ENCODE assay signal across 9 cellular contexts in the genomic region with DNA sequence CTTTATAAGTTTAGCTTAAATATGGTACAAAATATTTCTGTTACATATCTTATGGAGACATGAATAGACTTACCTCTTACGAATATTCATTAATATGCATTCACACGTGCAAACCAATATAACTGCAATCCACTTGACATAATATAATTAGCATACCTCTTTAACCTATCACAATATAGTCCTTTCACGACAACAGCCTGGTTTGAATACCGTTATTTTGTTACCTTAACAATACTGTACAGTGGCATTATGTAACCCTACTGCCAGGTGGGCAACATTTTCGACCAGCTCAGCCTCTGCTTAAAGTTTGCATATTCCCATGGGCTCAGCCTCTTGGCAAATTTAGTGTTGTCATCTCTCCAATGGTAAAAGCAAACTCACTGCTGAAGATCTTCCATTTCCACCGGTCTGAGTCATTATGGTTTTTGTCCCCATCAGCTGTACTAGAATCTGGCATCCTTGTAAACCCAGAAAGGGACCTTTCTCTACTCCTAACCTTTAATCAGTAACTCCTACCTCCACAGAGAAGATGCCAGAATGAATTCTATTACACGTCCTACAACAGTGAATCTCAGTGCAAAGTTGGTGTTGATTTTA. TPM values are rescaled to one million over a fixed set of nuclear protein-coding genes. Genes with fewer than 3 reads are reported as not detected.
A peak's percentile ranks its signal among the peaks of the same experiment; 100 is the strongest.
DNase-seq lines count a peak whose midpoint lies in the region; ATAC-seq and TF ChIP-seq lines count a peak whose summit lies in the region.
"Had no signal": no experiment of that assay in that cellular context is flagged by ENCODE, and none has a peak within 500 bp of the region (broad histone marks: within the 10 kb centered on the region; RNA-seq: fewer than 3 reads in every experiment).

No MANE protein-coding gene starts in this region.

- no peaks in the 10 kb centered on the region for H3K9me2 ChIP-seq in PC-9 (ENCODE audit: insufficient read depth)

- no peak for TF ChIP-seq CTCF in PC-9 (conservative IDR thresholded peaks at IDR 0.05)

- peaks cover 13% of the 10 kb centered on the region; the same call in 1 of the 2 replicates for H3K36me3 ChIP-seq in PC-9 (ENCODE audit: low read depth)
- no peaks in the 10 kb centered on the region for H3K36me3 ChIP-seq in endocrine pancreas (ENCODE audit: control insufficient read depth, insufficient read depth, low read length)
- H3K36me3 ChIP-seq: uterus had no signal

- CTCF ChIA-PET in activated CD8-positive, alpha-beta memory T cell treated with anti-CD3 and anti-CD28 coated beads, Interleukin-2, amount 10 ng/mL, durations not matched to agents 7 days and 5 days (lab: Charles Lee), result interaction anchor here (0.7 to 7.8 kb wide), 18 partner anchors 9 to 240 kb away, joined by 3 to 150 read pairs (median 7); a partner anchor contains a TSS
- CTCF ChIA-PET in PC-9 (lab: Charles Lee), result interaction anchor here (0.6 to 1.0 kb wide), 4 partner anchors 8 to 438 kb away, joined by 3 to 4 read pairs (median 3); no protein-coding TSS in a partner anchor

- H3F3A ChIP-seq in PC-9 (ENCODE audit: insufficient read depth, low read depth), result peaks cover 29% of the 10 kb centered on the region; the same call in 1 of the 2 replicates

- peak overlapping the region; percentile 68 for H3K27ac Mint-ChIP-seq in activated CD8-positive, alpha-beta memory T cell treated with anti-CD3 and anti-CD28 coated beads, Interleukin-2, amount 10 ng/mL, durations not matched to agents 7 days and 5 days
- peak overlapping the region; percentile 69 for H3K27ac Mint-ChIP-seq in stimulated activated effector memory CD8-positive, alpha-beta T cell treated with anti-CD3 and anti-CD28 coated beads, Interleukin-12 subunit alpha, Interleukin-12 subunit beta, amount 100 ng/mL, for 72 hours

- no TSS peak for BruUV-seq in PC-9 (replicated peaks; lab: Mats Ljungman, UMichigan)

- POLR2A ChIA-PET in PC-9 (lab: Charles Lee; ENCODE audit: unreplicated experiment), result no interaction called here

- intact Hi-C loops in PC-9 (cut with micrococcal nuclease; ENCODE audit: unreplicated experiment), result loop anchor here (1.0 to 2.0 kb wide), 4 partner anchors 74 to 241 kb away; no protein-coding TSS in a partner anchor

- H3K9me3 Mint-ChIP-seq in activated CD8-positive, alpha-beta memory T cell treated with anti-CD3 and anti-CD28 coated beads, Interleukin-2, amount 10 ng/mL, durations not matched to agents 7 days and 5 days (ENCODE audit: low read depth), result no peaks in the 10 kb centered on the region
- H3K9me3 Mint-ChIP-seq in stimulated activated effector memory CD8-positive, alpha-beta T cell treated with anti-CD3 and anti-CD28 coated beads, Interleukin-12 subunit alpha, Interleukin-12 subunit beta, amount 100 ng/mL, for 72 hours, result no peaks in the 10 kb centered on the region

- peak overlapping the region; percentile 14; the same call in 1 of the 2 replicates for H3K27ac ChIP-seq in PC-9

- H3K4me1 ChIP-seq in PC-9 (replicated peaks; ENCODE audit: insufficient read depth), result peaks cover 8% of the 10 kb centered on the region
- H3K4me1 ChIP-seq in endocrine pancreas (ENCODE audit: control insufficient read depth, insufficient read depth, low read length), result peaks cover 8% of the 10 kb centered on the region
- H3K4me1 ChIP-seq: uterus had no signal

- ATAC-seq in activated CD8-positive, alpha-beta memory T cell treated with anti-CD3 and anti-CD28 coated beads, Interleukin-2, amount 10 ng/mL, durations not matched to agents 7 days and 5 days, result no peak
- no peak for ATAC-seq in stimulated activated effector memory CD8-positive, alpha-beta T cell treated with anti-CD3 and anti-CD28 coated beads, Interleukin-12 subunit alpha, Interleukin-12 subunit beta, amount 100 ng/mL, for 72 hours
- no peak for ATAC-seq in GM21367 (IDR thresholded peaks at IDR 0.05; ENCODE audit: unreplicated experiment)

- DNase-seq in activated CD8-positive, alpha-beta memory T cell treated with anti-CD3 and anti-CD28 coated beads, Interleukin-2, amount 10 ng/mL, durations not matched to agents 7 days and 5 days, result no peak
- DNase-seq in activated CD8-positive, alpha-beta memory T cell treated with anti-CD3 and anti-CD28 coated beads for 24 hours, result no peak
- no peak for DNase-seq in PC-9
- DNase-seq in stimulated activated effector memory CD8-positive, alpha-beta T cell treated with anti-CD3 and anti-CD28 coated beads, Interleukin-12 subunit alpha, Interleukin-12 subunit beta, amount 100 ng/mL, for 72 hours (ENCODE audit: low spot score in 2 of 2), result no peak
- DNase-seq in DMS 273 (lab: John Stamatoyannopoulos, UW; ENCODE audit: unreplicated experiment), result no peak
- DNase-seq in AG08396 (ENCODE audit: low spot score), result no peak

- no peak overlapping the region for H2AFZ ChIP-seq in PC-9

- H3K9me3 ChIP-seq in PC-9 (ENCODE audit: insufficient read depth, low read depth) (no peaks in the 10 kb centered on the region), endocrine pancreas (ENCODE audit: control insufficient read depth, low read length) (no peaks in the 10 kb centered on the region)
- H3K9me3 ChIP-seq: uterus had no signal

- peaks cover 8% of the 10 kb centered on the region for H3K36me3 Mint-ChIP-seq in activated CD8-positive, alpha-beta memory T cell treated with anti-CD3 and anti-CD28 coated beads, Interleukin-2, amount 10 ng/mL, durations not matched to agents 7 days and 5 days
- no peaks in the 10 kb centered on the region for H3K36me3 Mint-ChIP-seq in stimulated activated effector memory CD8-positive, alpha-beta T cell treated with anti-CD3 and anti-CD28 coated beads, Interleukin-12 subunit alpha, Interleukin-12 subunit beta, amount 100 ng/mL, for 72 hours

- H3K4me2 ChIP-seq in PC-9, result peak overlapping the region; percentile 49

- no peaks in the 10 kb centered on the region for H3K27me3 Mint-ChIP-seq in activated CD8-positive, alpha-beta memory T cell treated with anti-CD3 and anti-CD28 coated beads, Interleukin-2, amount 10 ng/mL, durations not matched to agents 7 days and 5 days

- no peak overlapping the region for H3K4me3 ChIP-seq in PC-9
- peak overlapping the region; percentile 68 for H3K4me3 ChIP-seq in endocrine pancreas (ENCODE audit: control insufficient read depth, insufficient read depth, low read length)
- H3K4me3 ChIP-seq: uterus had no signal

- H3K79me2 ChIP-seq in PC-9 (ENCODE audit: low read depth), result no peaks in the 10 kb centered on the region

- peaks cover 6% of the 10 kb centered on the region for H4K20me1 ChIP-seq in PC-9 (ENCODE audit: insufficient read depth)

- no peaks in the 10 kb centered on the region for H3K27me3 ChIP-seq in PC-9 (ENCODE audit: insufficient read depth, low read depth)
- H3K27me3 ChIP-seq in endocrine pancreas (ENCODE audit: control insufficient read depth, insufficient read depth, low read length), result no peaks in the 10 kb centered on the region
- H3K27me3 ChIP-seq: uterus had no signal

- no peak overlapping the region for H3K9ac ChIP-seq in endocrine pancreas (ENCODE audit: control insufficient read depth, insufficient read depth, low read length)

- H3K4me3 Mint-ChIP-seq in activated CD8-positive, alpha-beta memory T cell treated with anti-CD3 and anti-CD28 coated beads, Interleukin-2, amount 10 ng/mL, durations not matched to agents 7 days and 5 days, result peak overlapping the region; percentile 65
- H3K4me3 Mint-ChIP-seq in stimulated activated effector memory CD8-positive, alpha-beta T cell treated with anti-CD3 and anti-CD28 coated beads, Interleukin-12 subunit alpha, Interleukin-12 subunit beta, amount 100 ng/mL, for 72 hours, result peak overlapping the region; percentile 28

- H3K4me1 Mint-ChIP-seq in activated CD8-positive, alpha-beta memory T cell treated with anti-CD3 and anti-CD28 coated beads, Interleukin-2, amount 10 ng/mL, durations not matched to agents 7 days and 5 days, result peaks cover 40% of the 10 kb centered on the region
- H3K4me1 Mint-ChIP-seq in stimulated activated effector memory CD8-positive, alpha-beta T cell treated with anti-CD3 and anti-CD28 coated beads, Interleukin-12 subunit alpha, Interleukin-12 subunit beta, amount 100 ng/mL, for 72 hours, result peaks cover 35% of the 10 kb centered on the region

RNA-seq across cellular contexts. Expression of a gene that starts 46.0 kb away (rescaled TPM):
- 10 to 100 TPM; 32.2 to 34.4 TPM for total RNA-seq in activated CD8-positive, alpha-beta memory T cell treated with anti-CD3 and anti-CD28 coated beads, Interleukin-2, amount 10 ng/mL, durations not matched to agents 7 days and 5 days
- total RNA-seq in PC-9 (2021), result 44.8 and 49.8 TPM in 2 replicates
